Comparison of ENCODE assay signal across 8 cellular contexts in genomic region chr15:52651868-52652267, GRCh38.
DNase-seq lines count a peak whose midpoint lies in the region; ATAC-seq and TF ChIP-seq lines count a peak whose summit lies in the region.

No MANE protein-coding gene starts in this region.

- peaks cover 38% of the 10 kb centered on the region for H3K4me1 Mint-ChIP-seq in activated T-cell treated with anti-CD3 and anti-CD28 coated beads, Interleukin-2, amount 50 U/mL, for 24 hours (ENCODE audit: low read depth)

- ATAC-seq in HG02970 (IDR thresholded peaks at IDR 0.05; ENCODE audit: low FRiP score, unreplicated experiment), result peak; percentile 66

- H3K9me3 Mint-ChIP-seq in activated T-cell treated with anti-CD3 and anti-CD28 coated beads, Interleukin-2, amount 50 U/mL, for 24 hours, result no peaks in the 10 kb centered on the region

- peak; percentile 59 for DNase-seq in GM04504 (ENCODE audit: low read depth)
- peak; percentile 93 to 94 for DNase-seq in NCI-H526 (lab: John Stamatoyannopoulos, UW)
- peak; percentile 42 for DNase-seq in activated T-cell treated with anti-CD3 and anti-CD28 coated beads, Interleukin-2, amount 50 U/mL, for 24 hours
- peak; percentile 80 to 86 for DNase-seq in erythroblast (lab: John Stamatoyannopoulos, UW)
- peak; percentile 65 for DNase-seq in middle frontal gyrus (ENCODE audit: extremely low spot score, low spot score)
- DNase-seq in substantia nigra (lab: John Stamatoyannopoulos, UW), result peak in 46 of 49 donors; percentile 1 to 77 (median 48)
- DNase-seq in HuH-7 (ENCODE audit: low spot score), result no peak

- peak overlapping the region; percentile 48 for H3K27ac Mint-ChIP-seq in activated T-cell treated with anti-CD3 and anti-CD28 coated beads, Interleukin-2, amount 50 U/mL, for 24 hours

- peak overlapping the region; percentile 65 for H3K4me3 Mint-ChIP-seq in activated T-cell treated with anti-CD3 and anti-CD28 coated beads, Interleukin-2, amount 50 U/mL, for 24 hours

- peak overlapping the region; percentile 59 for H3K27ac ChIP-seq in substantia nigra (ENCODE audit: low read depth, low read length, poor library complexity, severe bottlenecking)

- no peak for TF ChIP-seq POLR2A in erythroblast (IDR thresholded peaks at IDR 0.05; ENCODE audit: low read length)

- peaks cover 30% of the 10 kb centered on the region for H3K36me3 Mint-ChIP-seq in activated T-cell treated with anti-CD3 and anti-CD28 coated beads, Interleukin-2, amount 50 U/mL, for 24 hours (ENCODE audit: low read depth)

- no peaks in the 10 kb centered on the region for H3K27me3 Mint-ChIP-seq in activated T-cell treated with anti-CD3 and anti-CD28 coated beads, Interleukin-2, amount 50 U/mL, for 24 hours
